In genomic region chr1:230322967-230323547, GRCh38 we compare ENCODE assay signal across 22 cellular contexts.
DNase-seq lines count a peak whose midpoint lies in the region; ATAC-seq and TF ChIP-seq lines count a peak whose summit lies in the region.
"Had no signal": no experiment of that assay in that cellular context is flagged by ENCODE, and none has a peak within 500 bp of the region (broad histone marks: within the 10 kb centered on the region; RNA-seq: fewer than 3 reads in every experiment).

No MANE protein-coding gene starts in this region.

- no peaks in the 10 kb centered on the region for H3K9me3 Mint-ChIP-seq in Calu3 (ENCODE audit: low read depth, unreplicated experiment)
- H3K9me3 Mint-ChIP-seq in neural crest cell: no peaks in the 10 kb centered on the region
- H3K9me3 Mint-ChIP-seq: CD4-positive, CD25-positive, alpha-beta regulatory T cell; CD8-positive, alpha-beta T cell had no signal

- H3K4me1 ChIP-seq in spleen: peaks cover 0 to 11% (median 0%) of the 10 kb centered on the region in 6 donors
- H3K4me1 ChIP-seq: Caco-2 had no signal

- DNase-seq in cardiac septum (ENCODE audit: low spot score) (peak; percentile 69), Right ventricle myocardium superior (no peak), Calu3 (no peak), neural crest cell (ENCODE audit: low read depth, low spot score) (no peak), spleen (peak; percentile 67), activated gamma-delta T cell treated with Interleukin-2 at 50 U/mL for 16 hours (no peak), NCI-H1048 (lab: John Stamatoyannopoulos, UW) (no peak)
- DNase-seq: Caco-2; CD4-positive, CD25-positive, alpha-beta regulatory T cell; CD8-positive, alpha-beta T cell; DMS 273 treated with DMSO at 0.1 percent for 48 hours; DMS79; EL; GDM1; GM23248; H7; HCEC 1CT had no signal

- H3K36me3 ChIP-seq in spleen: no peaks in the 10 kb centered on the region
- H3K36me3 ChIP-seq: BLaER1 had no signal

- H3K27ac Mint-ChIP-seq in Calu3 (ENCODE audit: unreplicated experiment): no peak overlapping the region
- H3K27ac Mint-ChIP-seq in neural crest cell (ENCODE audit: unreplicated experiment): peak overlapping the region; percentile 12
- H3K27ac Mint-ChIP-seq: B cell; CD4-positive, CD25-positive, alpha-beta regulatory T cell; CD8-positive, alpha-beta T cell had no signal

- no peak overlapping the region for H3K4me3 ChIP-seq in spleen
- H3K4me3 ChIP-seq: BLaER1, GM12878, GM23248 had no signal

- H3K27ac ChIP-seq in spleen: no peak overlapping the region
- H3K27ac ChIP-seq: 22Rv1, BLaER1, C4-2B, GM23248 had no signal

- H3K9me3 ChIP-seq in spleen: no peaks in the 10 kb centered on the region
- H3K9me3 ChIP-seq: BLaER1, Caco-2 had no signal

- TF ChIP-seq CTCF in Calu3 (IDR thresholded peaks at IDR 0.05; ENCODE audit: unreplicated experiment): no peak
- TF ChIP-seq CTCF in neural crest cell (conservative IDR thresholded peaks at IDR 0.05): no peak
- TF ChIP-seq CTCF in spleen (IDR thresholded peaks at IDR 0.05 in 8 of 11, conservative IDR thresholded peaks at IDR 0.05 in 3 of 11): no peak

- H3K4me3 Mint-ChIP-seq in Calu3 (ENCODE audit: low read depth, unreplicated experiment) (no peak overlapping the region), neural crest cell (no peak overlapping the region)
- H3K4me3 Mint-ChIP-seq: B cell; CD4-positive, CD25-positive, alpha-beta regulatory T cell; CD8-positive, alpha-beta T cell had no signal

- CTCF ChIA-PET in Calu3 (lab: Charles Lee): no interaction called here

- TF ChIP-seq POLR2A in spleen (IDR thresholded peaks at IDR 0.05): no peak

- no peak for ATAC-seq in Right ventricle myocardium superior (ENCODE audit: poor library complexity)
- ATAC-seq: CD8-positive, alpha-beta T cell; GM12878 had no signal

- BruUV-seq in Calu3 (replicated peaks; lab: Mats Ljungman, UMichigan): TSS peak; percentile 51

- intact Hi-C loops in cardiac septum (cut with DNase I): no loop called here
- intact Hi-C loops in Right ventricle myocardium superior (cut with DNase I): no loop called here
- intact Hi-C loops in Calu3 (cut with micrococcal nuclease; ENCODE audit: unreplicated experiment): no loop called here
- intact Hi-C loops in spleen (cut with DNase I; ENCODE audit: low total_unique reads): no loop called here

- 86 to 92% (median 90%) methylated on average over 18 to 23 of the region's 23 CpGs for WGBS in spleen, 5 donors

- peaks cover 17% of the 10 kb centered on the region for H3K36me3 Mint-ChIP-seq in Calu3 (ENCODE audit: insufficient read depth, unreplicated experiment)
- peaks cover 3% of the 10 kb centered on the region for H3K36me3 Mint-ChIP-seq in neural crest cell (ENCODE audit: low read depth)
- H3K36me3 Mint-ChIP-seq: CD4-positive, CD25-positive, alpha-beta regulatory T cell; CD8-positive, alpha-beta T cell had no signal

- no peaks in the 10 kb centered on the region for H3K27me3 Mint-ChIP-seq in Calu3 (ENCODE audit: unreplicated experiment)
- no peaks in the 10 kb centered on the region for H3K27me3 Mint-ChIP-seq in neural crest cell (ENCODE audit: low read depth)
- H3K27me3 Mint-ChIP-seq: CD4-positive, CD25-positive, alpha-beta regulatory T cell had no signal

- H3K4me1 Mint-ChIP-seq in Calu3 (ENCODE audit: low read depth, unreplicated experiment): peaks cover 9% of the 10 kb centered on the region
- no peaks in the 10 kb centered on the region for H3K4me1 Mint-ChIP-seq in neural crest cell
- H3K4me1 Mint-ChIP-seq: B cell had no signal

- no peaks in the 10 kb centered on the region for H3K27me3 ChIP-seq in spleen (replicated peaks in 1 of 7)
- H3K27me3 ChIP-seq: BLaER1 had no signal

Comparison
In these comparisons a context has a peak if more than half of its experiments do, and no peak if none do; other contexts are left out.
1. DNase-seq: peak in cardiac septum (single experiment) and spleen (single experiment); none in Right ventricle myocardium superior (single experiment), Calu3 (single experiment), neural crest cell (single experiment), activated gamma-delta T cell treated with Interleukin-2 at 50 U/mL for 16 hours (single experiment) and NCI-H1048 (single experiment).